1 cellular context compared by ENCODE assay signal in the genomic region with DNA sequence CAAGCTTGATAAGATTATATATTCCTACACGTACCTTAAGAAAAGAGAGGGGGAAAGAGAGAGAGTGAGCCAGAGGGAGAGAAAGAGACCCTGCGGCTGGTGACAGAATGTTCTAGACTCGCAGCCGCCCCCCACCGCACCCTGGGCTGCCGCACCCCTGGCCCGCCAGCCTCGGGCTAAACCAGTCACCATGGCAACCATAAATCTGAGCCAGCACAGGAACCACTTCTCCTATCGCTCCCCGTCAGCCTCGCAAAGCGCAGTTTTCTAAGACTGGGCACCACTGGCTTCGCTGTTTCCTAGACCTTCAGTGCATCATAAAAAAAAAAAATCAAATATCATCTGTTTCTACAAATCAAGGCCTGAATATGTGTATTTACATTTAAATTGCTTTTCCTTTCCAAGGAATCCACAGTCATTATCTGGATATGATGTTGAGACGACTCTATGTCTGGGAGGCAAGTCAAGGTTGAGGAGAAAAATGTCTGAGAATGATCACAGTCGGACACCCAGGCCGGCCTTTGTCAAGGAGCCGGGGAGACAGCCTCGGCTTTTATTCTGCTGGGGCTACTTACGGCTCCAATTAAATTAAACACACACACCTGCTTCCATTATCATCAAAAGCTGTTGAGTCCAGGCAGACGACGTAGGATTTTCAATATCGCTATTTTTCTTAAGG.
TF ChIP-seq lines count a peak whose summit lies in the region.

No MANE protein-coding gene starts in this region.

TF ChIP-seq in K562, 482 proteins besides CTCF, POLR2A, EP300 and RAD21 (continued from another document):
- TF ChIP-seq, protein P1, sequence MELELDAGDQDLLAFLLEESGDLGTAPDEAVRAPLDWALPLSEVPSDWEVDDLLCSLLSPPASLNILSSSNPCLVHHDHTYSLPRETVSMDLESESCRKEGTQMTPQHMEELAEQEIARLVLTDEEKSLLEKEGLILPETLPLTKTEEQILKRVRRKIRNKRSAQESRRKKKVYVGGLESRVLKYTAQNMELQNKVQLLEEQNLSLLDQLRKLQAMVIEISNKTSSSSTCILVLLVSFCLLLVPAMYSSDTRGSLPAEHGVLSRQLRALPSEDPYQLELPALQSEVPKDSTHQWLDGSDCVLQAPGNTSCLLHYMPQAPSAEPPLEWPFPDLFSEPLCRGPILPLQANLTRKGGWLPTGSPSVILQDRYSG (tag; conservative IDR thresholded peaks at IDR 0.05; ENCODE audit: low read depth) = no peak
- TF ChIP-seq SRSF9 (IDR thresholded peaks at IDR 0.05; ENCODE audit: borderline replicate concordance, low read depth, low read length) = no peak
- no peak for TF ChIP-seq TAF15 (IDR thresholded peaks at IDR 0.05; ENCODE audit: low read depth, low read length)
- peak; percentile 76 for TF ChIP-seq RFX1 (IDR thresholded peaks at IDR 0.05)
- no peak for TF ChIP-seq CC2D1A (IDR thresholded peaks at IDR 0.05)
